ENCODE assay signal across 9 cellular contexts in genomic region chr11:128208329-128209220, GRCh38.
A peak's percentile ranks its signal among the peaks of the same experiment; 100 is the strongest.
DNase-seq lines count a peak whose midpoint lies in the region; ATAC-seq and TF ChIP-seq lines count a peak whose summit lies in the region.
"Had no signal": no experiment of that assay in that cellular context is flagged by ENCODE, and none has a peak within 500 bp of the region (broad histone marks: within the 10 kb centered on the region; RNA-seq: fewer than 3 reads in every experiment).

No MANE protein-coding gene starts in this region.

- TF ChIP-seq CTCF in foreskin fibroblast (IDR thresholded peaks at IDR 0.05; ENCODE audit: low read depth, low read length) (no peak), gastrocnemius medialis (IDR thresholded peaks at IDR 0.05 in 4 of 5, conservative IDR thresholded peaks at IDR 0.05 in 1 of 5) (no peak)

- peaks cover 13% of the 10 kb centered on the region for H3K9me3 Mint-ChIP-seq in T-helper 2 cell treated with Interferon-gamma antibody and Interleukin-4, amounts not matched to agents 5 μg/mL and 100 μg/mL, for 36 hours

- H3K27me3 Mint-ChIP-seq in T-helper 2 cell treated with Interferon-gamma antibody and Interleukin-4, amounts not matched to agents 5 μg/mL and 100 μg/mL, for 36 hours (ENCODE audit: low read depth) = no peaks in the 10 kb centered on the region

- H3K27ac Mint-ChIP-seq in T-helper 2 cell treated with Interferon-gamma antibody and Interleukin-4, amounts not matched to agents 5 μg/mL and 100 μg/mL, for 36 hours = no peak overlapping the region

- peaks cover 4% of the 10 kb centered on the region for H3K36me3 Mint-ChIP-seq in T-helper 2 cell treated with Interferon-gamma antibody and Interleukin-4, amounts not matched to agents 5 μg/mL and 100 μg/mL, for 36 hours (ENCODE audit: low read depth)

- H3K4me1 Mint-ChIP-seq in T-helper 2 cell treated with Interferon-gamma antibody and Interleukin-4, amounts not matched to agents 5 μg/mL and 100 μg/mL, for 36 hours (ENCODE audit: low read depth) = peaks cover 14% of the 10 kb centered on the region

- peaks cover 44% of the 10 kb centered on the region for H3K4me1 ChIP-seq in SJSA1 (replicated peaks)
- H3K4me1 ChIP-seq in gastrocnemius medialis = peaks cover 3 to 13% of the 10 kb centered on the region in 2 donors

- H3K4me3 Mint-ChIP-seq in T-helper 2 cell treated with Interferon-gamma antibody and Interleukin-4, amounts not matched to agents 5 μg/mL and 100 μg/mL, for 36 hours = no peak overlapping the region

- H3K9me3 ChIP-seq in SJSA1 (replicated peaks) (no peaks in the 10 kb centered on the region), gastrocnemius medialis (no peaks in the 10 kb centered on the region)

- peak; percentile 91 for DNase-seq in ELR (ENCODE audit: low read depth)
- peak; percentile 69 to 71 for DNase-seq in SJSA1 (ENCODE audit: low read depth in 1 of 2, low spot score in 2 of 2)
- peak; percentile 91 to 95 for DNase-seq in foreskin fibroblast
- DNase-seq in gastrocnemius medialis = peak in 1 of 2 donors; percentile 22
- DNase-seq in AML-193 (lab: John Stamatoyannopoulos, UW) = no peak
- DNase-seq in NCI-H2029 (lab: John Stamatoyannopoulos, UW) = no peak
- no peak for DNase-seq in T-helper 2 cell treated with Interferon-gamma antibody and Interleukin-4, amounts not matched to agents 5 μg/mL and 100 μg/mL, for 36 hours (ENCODE audit: low spot score)

- ATAC-seq in gastrocnemius medialis = peak; percentile 49 to 73
- no peak for ATAC-seq in GM19452 (IDR thresholded peaks at IDR 0.05; ENCODE audit: unreplicated experiment)
- ATAC-seq: GM12878 had no signal

- no peaks in the 10 kb centered on the region for H3K36me3 ChIP-seq in SJSA1
- H3K36me3 ChIP-seq in gastrocnemius medialis = no peaks in the 10 kb centered on the region

- no peak overlapping the region for H3K4me3 ChIP-seq in SJSA1
- H3K4me3 ChIP-seq in foreskin fibroblast (ENCODE audit: low read depth in 1 of 2, low read length in 2 of 2) = no peak overlapping the region
- no peak overlapping the region for H3K4me3 ChIP-seq in gastrocnemius medialis
- H3K4me3 ChIP-seq: GM12878 had no signal

- no peak for TF ChIP-seq POLR2A in gastrocnemius medialis (IDR thresholded peaks at IDR 0.05)

- in situ Hi-C loops in gastrocnemius medialis (cut with MboI; ENCODE audit: low sequenced_read_pairs in 4 of 4) = no loop called here

- intact Hi-C loops in gastrocnemius medialis (cut with DNase I; ENCODE audit: low total_unique reads) = no loop called here

- H3K27me3 ChIP-seq in SJSA1 (replicated peaks) (no peaks in the 10 kb centered on the region), gastrocnemius medialis (no peaks in the 10 kb centered on the region)

- H3K27ac ChIP-seq in SJSA1 (peak overlapping the region; percentile 99), gastrocnemius medialis (peak overlapping the region in 3 of 4 donors; percentile 19 to 53 (median 52))

Comparison
In these comparisons a context has a peak if more than half of its experiments do, and no peak if none do; other contexts are left out.
1. DNase-seq: peak in ELR (single experiment), SJSA1 (2 of 2) and foreskin fibroblast (2 of 2); none in AML-193 (0 of 2), NCI-H2029 (single experiment) and T-helper 2 cell treated with Interferon-gamma antibody and Interleukin-4, amounts not matched to agents 5 μg/mL and 100 μg/mL, for 36 hours (single experiment).